Comparison of ENCODE assay signal across 8 cellular contexts in genomic region chr6:99393698-99394531, GRCh38. TPM values are rescaled to one million over a fixed set of nuclear protein-coding genes. Genes with fewer than 3 reads are reported as not detected.
DNase-seq lines count a peak whose midpoint lies in the region; FAIRE-seq lines count a peak whose summit lies in the region.

COQ3 (minus strand) TSS chr6:99394195; CDS start chr6:99394179, 16 bp downstream.

- H3K9me3 ChIP-seq in GM23248 (ENCODE audit: low read depth) (no peaks in the 10 kb centered on the region), Karpas-422 (ENCODE audit: low read length) (no peaks in the 10 kb centered on the region), neuronal stem cell (replicated peaks in 1 of 2; ENCODE audit: control insufficient read depth in 2 of 2, insufficient read depth in 1 of 2, low read depth in 1 of 2, low read length in 2 of 2) (no peaks in the 10 kb centered on the region), subcutaneous abdominal adipose tissue (ENCODE audit: control insufficient read depth in 5 of 5, low read length in 5 of 5) (no peaks in the 10 kb centered on the region)

- H3K4me3 ChIP-seq in GM23248 (peak within 1 kb of the TSS; percentile 95), Karpas-422 (ENCODE audit: low read length) (peak within 1 kb of the TSS; percentile 81), neuronal stem cell (ENCODE audit: low read length in 2 of 2) (peak within 1 kb of the TSS; percentile 52 to 84), subcutaneous abdominal adipose tissue (ENCODE audit: low read depth in 1 of 5, low read length in 5 of 5) (peak within 1 kb of the TSS; percentile 93 to 98 (median 95))

- peak within 1 kb of the TSS; percentile 91 for H3K23ac ChIP-seq in neuronal stem cell (ENCODE audit: low read depth, low read length, poor library complexity)

- in situ Hi-C loops in GM23248 (cut with MboI): no loop called here

- H3K27me3 ChIP-seq in GM23248 (replicated peaks; ENCODE audit: insufficient read depth) (no peaks in the 10 kb centered on the region), Karpas-422 (ENCODE audit: low read length) (no peaks in the 10 kb centered on the region), neuronal stem cell (ENCODE audit: control insufficient read depth in 3 of 3, insufficient read depth in 3 of 3, low read depth in 1 of 3, low read length in 3 of 3) (no peaks in the 10 kb centered on the region), subcutaneous abdominal adipose tissue (ENCODE audit: control insufficient read depth in 5 of 5, insufficient read depth in 4 of 5, low read length in 5 of 5) (no peaks in the 10 kb centered on the region)

- peaks cover 16% of the 10 kb centered on the region for H3K36me3 ChIP-seq in GM23248 (ENCODE audit: low read depth)
- peaks cover 16% of the 10 kb centered on the region; the same call in 1 of the 2 replicates for H3K36me3 ChIP-seq in Karpas-422 (ENCODE audit: insufficient read depth, low read length)
- peaks cover 0 to 20% of the 10 kb centered on the region in 2 donors for H3K36me3 ChIP-seq in neuronal stem cell (replicated peaks in 1 of 2; ENCODE audit: control insufficient read depth in 2 of 2, insufficient read depth in 2 of 2, low read length in 2 of 2)
- H3K36me3 ChIP-seq in subcutaneous abdominal adipose tissue (ENCODE audit: control insufficient read depth in 5 of 5, insufficient read depth in 5 of 5, low read length in 5 of 5): peaks cover 5 to 13% (median 8%) of the 10 kb centered on the region in 5 donors

- H3K4me1 ChIP-seq in GM23248 (ENCODE audit: insufficient read depth) (no peaks in the 10 kb centered on the region), Karpas-422 (ENCODE audit: low read length) (peaks cover 18% of the 10 kb centered on the region), neuronal stem cell (ENCODE audit: control insufficient read depth in 2 of 2, insufficient read depth in 1 of 2, low read depth in 1 of 2, low read length in 2 of 2) (no peaks in the 10 kb centered on the region), subcutaneous abdominal adipose tissue (ENCODE audit: control insufficient read depth in 5 of 5, insufficient read depth in 5 of 5, low read length in 5 of 5) (peaks cover 0 to 13% (median 13%) of the 10 kb centered on the region in 5 donors)

- peak within 1 kb of the TSS; percentile 97 for H3K18ac ChIP-seq in neuronal stem cell (ENCODE audit: low read length)

- 14% methylated on average over 49 to 55 of the region's 56 CpGs for WGBS in GM23248 (ENCODE audit: low coverage in 1 of 2, low lambda C conversion rate in 2 of 2, missing lambda C conversion rate in 2 of 2), 2 experiments
- no CpG with 5 or more reads among the region's 56 CpGs for WGBS in neuronal stem cell (ENCODE audit: extremely low coverage in 2 of 2, insufficient read length in 2 of 2, insufficient replicate concordance in 1 of 2), 2 donors

- H3K4me2 ChIP-seq in GM23248 (ENCODE audit: unreplicated experiment) (peak within 1 kb of the TSS; percentile 68), Karpas-422 (ENCODE audit: low read depth, low read length, poor library complexity, severe bottlenecking) (peak within 1 kb of the TSS; percentile 85), neuronal stem cell (ENCODE audit: insufficient read depth, low read length, poor library complexity, severe bottlenecking) (peak within 1 kb of the TSS; percentile 83)

- no peak within 1 kb of the TSS for H2AK5ac ChIP-seq in neuronal stem cell (ENCODE audit: low read depth, low read length)

- H4K20me1 ChIP-seq in GM23248 (ENCODE audit: insufficient read depth) (no peaks in the 10 kb centered on the region), Karpas-422 (ENCODE audit: insufficient read depth, low read depth, low read length) (no peaks in the 10 kb centered on the region)

- H3K79me1 ChIP-seq in neuronal stem cell (ENCODE audit: low read depth, low read length): no peaks in the 10 kb centered on the region

- H2BK5ac ChIP-seq in neuronal stem cell (ENCODE audit: low read length): peak within 1 kb of the TSS; percentile 53

- no peaks in the 10 kb centered on the region for H3K79me2 ChIP-seq in GM23248 (ENCODE audit: insufficient read depth)
- peaks cover 36% of the 10 kb centered on the region for H3K79me2 ChIP-seq in Karpas-422 (ENCODE audit: low read length)

- H2AFZ ChIP-seq in GM23248 (peak within 1 kb of the TSS; percentile 98), Karpas-422 (ENCODE audit: low read length) (peak within 1 kb of the TSS; percentile 80), neuronal stem cell (ENCODE audit: low read length) (peak within 1 kb of the TSS; percentile 88)

- H4K8ac ChIP-seq in neuronal stem cell (ENCODE audit: low read depth, low read length): peak within 1 kb of the TSS; percentile 82

- H3K9me2 ChIP-seq in GM23248 (ENCODE audit: insufficient read depth) (no peaks in the 10 kb centered on the region), Karpas-422 (replicated peaks; ENCODE audit: insufficient read depth, low read length) (no peaks in the 10 kb centered on the region)

- H2BK120ac ChIP-seq in neuronal stem cell (ENCODE audit: low read depth, low read length): no peak within 1 kb of the TSS

- FAIRE-seq in frontal cortex (lab: Jason Lieb, UNC): no peak

- H2BK15ac ChIP-seq in neuronal stem cell (ENCODE audit: low read length): no peak within 1 kb of the TSS

- H3K14ac ChIP-seq in neuronal stem cell (ENCODE audit: low read length): no peak within 1 kb of the TSS

- H3K9ac ChIP-seq in GM23248 (peak within 1 kb of the TSS; percentile 94), Karpas-422 (ENCODE audit: low read length) (peak within 1 kb of the TSS; percentile 78), neuronal stem cell (ENCODE audit: low read depth, low read length, poor library complexity) (peak within 1 kb of the TSS; percentile 93), subcutaneous abdominal adipose tissue (ENCODE audit: low read length in 5 of 5) (peak within 1 kb of the TSS in 4 of 5 donors; percentile 82 to 89 (median 86))

- no peak within 1 kb of the TSS for H4K91ac ChIP-seq in neuronal stem cell (ENCODE audit: low read depth, low read length, poor library complexity)

- H3K4ac ChIP-seq in neuronal stem cell (ENCODE audit: low read length): no peak within 1 kb of the TSS

- H3K27ac ChIP-seq in GM23248 (peak within 1 kb of the TSS; percentile 80), Karpas-422 (ENCODE audit: low read length) (peak within 1 kb of the TSS; percentile 70), neuronal stem cell (replicated peaks; ENCODE audit: low read length) (peak within 1 kb of the TSS; percentile 95), subcutaneous abdominal adipose tissue (ENCODE audit: low read depth, low read length) (peak within 1 kb of the TSS; percentile 40)

- peaks cover 34% of the 10 kb centered on the region for H3F3A ChIP-seq in GM23248 (ENCODE audit: insufficient read depth)

- H2BK12ac ChIP-seq in neuronal stem cell (ENCODE audit: low read length): no peak within 1 kb of the TSS

- DNase-seq in ELF-1 (ENCODE audit: low read depth, low spot score) (peak; percentile 97), GM23248 (peak; percentile 79), Karpas-422 (peak; percentile 91), SHP77 treated with DMSO at 0.1 percent for 48 hours (lab: John Stamatoyannopoulos, UW) (peak; percentile 74), frontal cortex (ENCODE audit: low spot score in 2 of 2) (peak; percentile 54 to 80), neuronal stem cell (ENCODE audit: low spot score) (peak; percentile 88)
- peak; percentile 24 to 60 (median 48) for DNase-seq in activated naive CD4-positive, alpha-beta T cell (lab: John Stamatoyannopoulos, UW)

RNA-seq across cellular contexts. Expression of gene COQ3, which starts in this region (rescaled TPM):
- total RNA-seq in GM23248 (2014; rRNA removed; shearing (Covaris generic)): 2.5 and 3.5 TPM in 2 replicates
- polyA plus RNA-seq in GM23248 (2016; fragmentation: Nextera tagmentation; extraction: Ambion mirVana): 8.5 and 8.8 TPM in 2 replicates
- total RNA-seq in Karpas-422 (2014; rRNA removed; shearing (Covaris generic); ENCODE audit: low replicate concordance): 13.1 and 14.4 TPM in 2 replicates
- total RNA-seq in frontal cortex: 11.8 TPM
- polyA plus RNA-seq in neuronal stem cell (2013, experiment 1 of 2): 11.6 TPM
- 11.0 TPM for polyA plus RNA-seq in neuronal stem cell (2013, experiment 2 of 2)

Comparison
In these comparisons a context has a peak if more than half of its experiments do, and no peak if none do; other contexts are left out.
1. Peak in every context shown above with its lines: DNase-seq, H3K4me3 ChIP-seq and H3K27ac ChIP-seq.
2. H3K27ac ChIP-seq: peak in every context shown above with its lines; median percentile 95 in neuronal stem cell; 80 in GM23248; 70 in Karpas-422; 40 in subcutaneous abdominal adipose tissue.